ENCODE assay signal across 8 cellular contexts in genomic region chr12:56629459-56630179, GRCh38. TPM values are rescaled to one million over a fixed set of nuclear protein-coding genes. Genes with fewer than 3 reads are reported as not detected.
A peak's percentile ranks its signal among the peaks of the same experiment; 100 is the strongest.
DNase-seq lines count a peak whose midpoint lies in the region; ATAC-seq and TF ChIP-seq lines count a peak whose summit lies in the region.

No MANE protein-coding gene starts in this region.

- H3K4me1 ChIP-seq in SK-N-SH (ENCODE audit: control insufficient read depth in 1 of 2, insufficient read depth in 2 of 2, low read depth in 1 of 2, low read length in 1 of 2), result peaks cover 19 to 38% of the 10 kb centered on the region in 2 experiments

- no peaks in the 10 kb centered on the region for H3K27me3 ChIP-seq in SK-N-SH (ENCODE audit: insufficient read depth)

- POLR2A ChIA-PET in SK-N-SH (lab: Yijun Ruan, JAX), result interaction anchor here (0.7 kb wide), 1 partner anchor 127 kb away, joined by 3 read pairs; no protein-coding TSS in a partner anchor

- H3K27ac Mint-ChIP-seq in CD14-positive monocyte, result peak overlapping the region; percentile 93 to 99 (median 97)

- H3K9ac ChIP-seq in SK-N-SH, result peak overlapping the region; percentile 83

- no peak overlapping the region; the same call in 1 of the 2 replicates for H2AFZ ChIP-seq in SK-N-SH (ENCODE audit: low read depth)

- H3K9me2 ChIP-seq in SK-N-SH, result no peaks in the 10 kb centered on the region

- peak overlapping the region; percentile 71 to 94 for H3K4me3 ChIP-seq in SK-N-SH (ENCODE audit: low read depth in 2 of 2, low read length in 1 of 2)
- peak overlapping the region; percentile 99 for H3K4me3 ChIP-seq in astrocyte of the cerebellum (ENCODE audit: low read depth, low read length)
- H3K4me3 ChIP-seq in iPS-18c (ENCODE audit: insufficient read depth, low read depth, low read length), result peak overlapping the region; percentile 87
- peak overlapping the region; percentile 75 to 99 (median 92) for H3K4me3 ChIP-seq in skin epidermis

- no peak for TF ChIP-seq RAD21 in SK-N-SH (IDR thresholded peaks at IDR 0.05; ENCODE audit: low read length)

- H3K4me1 Mint-ChIP-seq in CD14-positive monocyte, result peaks cover 63% of the 10 kb centered on the region

- peaks cover 14 to 29% of the 10 kb centered on the region in 2 donors for H3K36me3 Mint-ChIP-seq in CD14-positive monocyte

- under 1% methylated on average over 27 of the region's 46 CpGs for WGBS in SK-N-SH (ENCODE audit: low lambda C conversion rate)

- no peaks in the 10 kb centered on the region for H3K9me3 Mint-ChIP-seq in CD14-positive monocyte

- intact Hi-C loops in CD14-positive monocyte (cut with micrococcal nuclease), result no loop called here

- no peak for TF ChIP-seq EP300 in SK-N-SH (IDR thresholded peaks at IDR 0.05; ENCODE audit: borderline replicate concordance in 1 of 2, low read depth in 1 of 2, low read length in 1 of 2)

- CTCF ChIA-PET in SK-N-SH (lab: Yijun Ruan, JAX), result interaction anchor here (0.8 to 2.6 kb wide), 8 partner anchors 9 to 511 kb away, joined by 3 to 13 read pairs (median 3); partner anchors contain the start of genes SMARCC2 and ZC3H10

- no peaks in the 10 kb centered on the region for H3K27me3 Mint-ChIP-seq in CD14-positive monocyte (ENCODE audit: low read depth in 3 of 3)

- H3F3A ChIP-seq in SK-N-SH (replicated peaks; ENCODE audit: insufficient read depth), result peaks cover 18% of the 10 kb centered on the region

- H3K9me3 ChIP-seq in SK-N-SH, result no peaks in the 10 kb centered on the region
- H3K9me3 ChIP-seq in iPS-18c (ENCODE audit: control insufficient read depth, insufficient read depth, low read length), result no peaks in the 10 kb centered on the region

- H4K20me1 ChIP-seq in SK-N-SH (ENCODE audit: insufficient read depth), result peaks cover 71% of the 10 kb centered on the region

- H3K27ac ChIP-seq in SK-N-SH (ENCODE audit: low read depth in 2 of 2, low read length in 1 of 2), result peak overlapping the region; percentile 80 to 89
- H3K27ac ChIP-seq in skin epidermis, result peak overlapping the region; percentile 75 to 99 (median 96)

- H3K79me2 ChIP-seq in SK-N-SH (ENCODE audit: insufficient read depth), result peaks cover 88% of the 10 kb centered on the region

- H3K4me3 Mint-ChIP-seq in CD14-positive monocyte, result peak overlapping the region; percentile 98 to 99

- H3K36me3 ChIP-seq in SK-N-SH (replicated peaks in 1 of 2; ENCODE audit: control insufficient read depth in 1 of 2, insufficient read depth in 2 of 2, low read length in 1 of 2), result peaks cover 11 to 20% of the 10 kb centered on the region in 2 experiments

- no peak for TF ChIP-seq CTCF in CD14-positive monocyte (IDR thresholded peaks at IDR 0.05)
- TF ChIP-seq CTCF in SK-N-SH (IDR thresholded peaks at IDR 0.05), result no peak
- no peak for TF ChIP-seq CTCF in astrocyte of the cerebellum (IDR thresholded peaks at IDR 0.05; ENCODE audit: low read depth, low read length, missing control alignments)

- in situ Hi-C loops in astrocyte of the cerebellum (cut with HindIII; ENCODE audit: low sequenced_read_pairs), result no loop called here

- ATAC-seq in HG02870 (IDR thresholded peaks at IDR 0.05; ENCODE audit: unreplicated experiment), result no peak
- no peak for ATAC-seq in HG03196 (IDR thresholded peaks at IDR 0.05; ENCODE audit: unreplicated experiment)

- DNase-seq in CD14-positive monocyte (ENCODE audit: low spot score) (no peak), HCEC 1CT (peak; percentile 37), SK-N-SH (peak; percentile 67), astrocyte of the cerebellum (ENCODE audit: low read depth) (no peak)

- H3K4me2 ChIP-seq in SK-N-SH, result peak overlapping the region; percentile 81

TF ChIP-seq in SK-N-SH, 30 proteins besides CTCF, POLR2A, EP300 and RAD21:
- TF ChIP-seq CHD2 (IDR thresholded peaks at IDR 0.05; ENCODE audit: low read length, partially characterized antibody), result peak; percentile 32
- TF ChIP-seq GABPA (IDR thresholded peaks at IDR 0.05; ENCODE audit: low read depth), result no peak

RNA-seq across cellular contexts. Expression of gene BAZ2A, which starts 0.5 kb away (rescaled TPM):
- polyA plus RNA-seq in CD14-positive monocyte, result 10 to 100 TPM in 1 of 2 donors, 1 to 10 TPM in 1; 8.9 to 21.1 TPM
- polyA plus RNA-seq in SK-N-SH (2012; rRNA removed), result 32.4 and 34.9 TPM in 2 replicates
- 17.7 and 22.0 TPM in 2 replicates for polyA plus RNA-seq in SK-N-SH (2012; cell fraction: cytosol; rRNA removed)
- polyA plus RNA-seq in SK-N-SH (2012; cell fraction: nucleus; rRNA removed), result 121 and 132 TPM in 2 replicates

RNA-seq across cellular contexts. Expression of gene ATP5F1B, which starts 16.2 kb away (rescaled TPM):
- polyA plus RNA-seq in CD14-positive monocyte (1,000 to 10,000 TPM; 1,038 to 1,093 TPM), SK-N-SH (2012; rRNA removed) (762 and 917 TPM in 2 replicates)
- polyA plus RNA-seq in SK-N-SH (2012; cell fraction: cytosol; rRNA removed), result 791 and 824 TPM in 2 replicates
- 461 and 654 TPM in 2 replicates for polyA plus RNA-seq in SK-N-SH (2012; cell fraction: nucleus; rRNA removed)

RNA-seq across cellular contexts. Expression of gene PTGES3, which starts 58.5 kb away (rescaled TPM):
- polyA plus RNA-seq in CD14-positive monocyte, result 100 to 1,000 TPM; 187 to 232 TPM
- polyA plus RNA-seq in SK-N-SH (2012; rRNA removed), result 38.9 and 40.5 TPM in 2 replicates
- 65.3 and 83.2 TPM in 2 replicates for polyA plus RNA-seq in SK-N-SH (2012; cell fraction: cytosol; rRNA removed)
- 12.5 and 25.3 TPM in 2 replicates for polyA plus RNA-seq in SK-N-SH (2012; cell fraction: nucleus; rRNA removed)

Comparison
In these comparisons a context has a peak if more than half of its experiments do, and no peak if none do; other contexts are left out.
1. DNase-seq: peak in HCEC 1CT (single experiment) and SK-N-SH (single experiment); none in CD14-positive monocyte (single experiment) and astrocyte of the cerebellum (single experiment).
2. Peak in every context shown above with its lines, with median percentiles within 50 percentile points of each other: H3K4me3 ChIP-seq.